In the genomic region with DNA sequence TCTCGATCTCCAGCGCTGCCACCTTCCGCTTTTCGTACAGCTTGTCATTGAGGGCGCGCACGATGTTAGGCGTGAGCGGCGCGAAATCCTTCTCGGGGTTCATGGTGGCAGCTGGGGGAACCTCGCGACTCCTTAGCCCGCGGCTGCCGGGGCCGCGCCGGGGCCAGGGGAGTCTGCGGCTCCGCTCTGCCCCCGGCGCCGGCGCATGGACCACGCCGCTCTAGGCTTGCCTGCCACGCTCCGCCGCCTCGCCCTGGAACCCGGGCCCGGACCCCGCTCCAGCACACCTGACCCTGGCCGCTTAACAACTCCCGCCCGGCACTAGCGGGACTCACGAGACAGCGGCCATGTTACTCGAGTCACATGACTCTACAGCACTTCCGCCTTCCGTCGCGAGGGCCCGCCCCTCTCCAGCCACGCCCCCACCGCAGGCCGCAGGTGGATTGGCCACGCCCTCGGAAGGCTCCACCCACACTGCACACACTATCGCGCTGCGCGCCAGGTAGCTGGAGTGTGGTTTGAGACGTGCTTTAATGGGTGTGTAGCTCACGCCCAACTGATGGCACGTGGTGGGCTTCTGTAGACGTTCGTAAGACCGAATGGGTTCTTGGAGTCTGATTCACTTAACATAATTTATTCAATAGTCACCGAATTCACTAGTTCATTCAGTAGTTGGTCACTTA, we compare ENCODE assay signal across 1 cellular context.
TF ChIP-seq lines count a peak whose summit lies in the region.

VAC14 (minus strand) TSS at position 361 of the 683 bp plus-strand sequence; CDS start at position 103, 258 bp downstream.

TF ChIP-seq in HepG2, 621 proteins besides CTCF, POLR2A, EP300 and RAD21 (continued from another document and continues in another):
- TF ChIP-seq ARID3A (IDR thresholded peaks at IDR 0.05; ENCODE audit: low read depth, low read length) (0 out of 2 replicates have a peak, but pooled peaks have one; percentile 15), THAP11 (CRISPR knock-in tag; IDR thresholded peaks at IDR 0.05) (peak; percentile 90), MED1 (CRISPR knock-in tag; IDR thresholded peaks at IDR 0.05) (peak; percentile 53; the same call in 1 of the 2 replicates), CEBPG (CRISPR knock-in tag; IDR thresholded peaks at IDR 0.05) (no peak), MAFK (conservative IDR thresholded peaks at IDR 0.05 in 1 of 2, IDR thresholded peaks at IDR 0.05 in 1 of 2; ENCODE audit: low read length in 2 of 2) (no peak), ZC3H4 (CRISPR knock-in tag; IDR thresholded peaks at IDR 0.05; ENCODE audit: borderline replicate concordance) (no peak), E2F5 (CRISPR knock-in tag; conservative IDR thresholded peaks at IDR 0.05) (peak; percentile 76), ZBTB1 (CRISPR knock-in tag; IDR thresholded peaks at IDR 0.05; ENCODE audit: borderline replicate concordance) (no peak), ZFP62 (CRISPR knock-in tag; IDR thresholded peaks at IDR 0.05) (no peak; the same call in 1 of the 2 replicates), SIN3B (IDR thresholded peaks at IDR 0.05; ENCODE audit: low read length) (peak; percentile 94), ZNF124 (CRISPR knock-in tag; IDR thresholded peaks at IDR 0.05) (no peak; the same call in 1 of the 2 replicates), MEIS2 (CRISPR knock-in tag; IDR thresholded peaks at IDR 0.05) (peak; percentile 28; the same call in 1 of the 2 replicates), SATB2 (CRISPR knock-in tag; IDR thresholded peaks at IDR 0.05) (no peak), BORCS8-MEF2B (CRISPR knock-in tag; IDR thresholded peaks at IDR 0.05) (peak; percentile 83), HNRNPLL (IDR thresholded peaks at IDR 0.05; ENCODE audit: low read depth, low read length, poor library complexity, severe bottlenecking) (peak; percentile 74), TEAD2 (CRISPR knock-in tag; IDR thresholded peaks at IDR 0.05) (no peak), SIN3A (IDR thresholded peaks at IDR 0.05; ENCODE audit: borderline replicate concordance, low read depth, low read length) (peak; percentile 99), ZFP90 (CRISPR knock-in tag; IDR thresholded peaks at IDR 0.05; ENCODE audit: borderline replicate concordance) (no peak), PRPF4 (IDR thresholded peaks at IDR 0.05; ENCODE audit: low read depth, low read length, poor library complexity, severe bottlenecking) (no peak), KDM4B (CRISPR knock-in tag; IDR thresholded peaks at IDR 0.05) (no peak; the same call in 1 of the 2 replicates), ASH2L (IDR thresholded peaks at IDR 0.05; ENCODE audit: insufficient read length, low read depth, low read length) (peak; percentile 89), ZBTB7A (CRISPR knock-in tag; IDR thresholded peaks at IDR 0.05) (no peak), ZNF724P (CRISPR knock-in tag; IDR thresholded peaks at IDR 0.05; ENCODE audit: borderline replicate concordance) (0 out of 2 replicates have a peak, but pooled peaks have one; percentile 68), ARHGAP35 (CRISPR knock-in tag; IDR thresholded peaks at IDR 0.05; ENCODE audit: borderline replicate concordance) (no peak), ZNF205 (CRISPR knock-in tag; IDR thresholded peaks at IDR 0.05) (peak; percentile 74; the same call in 1 of the 2 replicates), TCF12 (IDR thresholded peaks at IDR 0.05) (no peak), TCF12 (CRISPR knock-in tag; IDR thresholded peaks at IDR 0.05) (0 out of 2 replicates have a peak, but pooled peaks have one; percentile 66), REPIN1 (CRISPR knock-in tag; IDR thresholded peaks at IDR 0.05; ENCODE audit: borderline replicate concordance, low read depth) (peak; percentile 74; the same call in 1 of the 2 replicates), MIER3 (CRISPR knock-in tag; IDR thresholded peaks at IDR 0.05; ENCODE audit: borderline replicate concordance) (peak; percentile 57; the same call in 1 of the 2 replicates), ZMYM4 (CRISPR knock-in tag; IDR thresholded peaks at IDR 0.05) (peak; percentile 94), POLR2AphosphoS5 (IDR thresholded peaks at IDR 0.05; ENCODE audit: low read depth, low read length) (peak; percentile 79), TBP (CRISPR knock-in tag; IDR thresholded peaks at IDR 0.05) (no peak), ZSCAN30 (CRISPR knock-in tag; IDR thresholded peaks at IDR 0.05) (no peak), FOXK1 (CRISPR knock-in tag; IDR thresholded peaks at IDR 0.05; ENCODE audit: borderline replicate concordance, low read depth) (peak; percentile 93), ZMYM3 (CRISPR knock-in tag; IDR thresholded peaks at IDR 0.05) (0 out of 2 replicates have a peak, but pooled peaks have one; percentile 29), ZBTB25 (CRISPR knock-in tag; IDR thresholded peaks at IDR 0.05) (no peak), ZFP37 (CRISPR knock-in tag; IDR thresholded peaks at IDR 0.05; ENCODE audit: borderline replicate concordance) (0 out of 2 replicates have a peak, but pooled peaks have one; percentile 25), ZNF737 (CRISPR knock-in tag; IDR thresholded peaks at IDR 0.05; ENCODE audit: borderline replicate concordance) (no peak), HDAC2 (CRISPR knock-in tag; IDR thresholded peaks at IDR 0.05) (peak; percentile 97), AGO2 (optimal IDR thresholded peaks at IDR 0.05; ENCODE audit: low read depth, low read length) (peak; percentile 85), SP2 (CRISPR knock-in tag; IDR thresholded peaks at IDR 0.05) (peak; percentile 82), SNAI1 (CRISPR knock-in tag; IDR thresholded peaks at IDR 0.05; ENCODE audit: borderline replicate concordance) (peak; percentile 57; the same call in 1 of the 2 replicates), ZNF772 (CRISPR knock-in tag; IDR thresholded peaks at IDR 0.05) (no peak), TARDBP (CRISPR knock-in tag; IDR thresholded peaks at IDR 0.05) (peak; percentile 85), MZF1 (CRISPR knock-in tag; IDR thresholded peaks at IDR 0.05; ENCODE audit: borderline replicate concordance) (no peak)
- TF ChIP-seq, protein P1, sequence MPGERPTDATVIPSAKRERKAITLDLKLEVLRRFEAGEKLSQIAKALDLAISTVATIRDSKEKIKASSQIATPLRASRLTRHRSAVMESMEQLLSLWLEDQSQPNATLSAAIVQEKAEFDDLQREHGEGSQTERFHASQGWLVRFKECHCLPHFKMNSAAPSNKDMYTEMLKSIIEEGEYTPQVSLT (CRISPR knock-in tag; IDR thresholded peaks at IDR 0.05; ENCODE audit: borderline replicate concordance, low read depth), result no peak
- TF ChIP-seq, protein P2, sequence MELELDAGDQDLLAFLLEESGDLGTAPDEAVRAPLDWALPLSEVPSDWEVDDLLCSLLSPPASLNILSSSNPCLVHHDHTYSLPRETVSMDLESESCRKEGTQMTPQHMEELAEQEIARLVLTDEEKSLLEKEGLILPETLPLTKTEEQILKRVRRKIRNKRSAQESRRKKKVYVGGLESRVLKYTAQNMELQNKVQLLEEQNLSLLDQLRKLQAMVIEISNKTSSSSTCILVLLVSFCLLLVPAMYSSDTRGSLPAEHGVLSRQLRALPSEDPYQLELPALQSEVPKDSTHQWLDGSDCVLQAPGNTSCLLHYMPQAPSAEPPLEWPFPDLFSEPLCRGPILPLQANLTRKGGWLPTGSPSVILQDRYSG (CRISPR knock-in tag; IDR thresholded peaks at IDR 0.05), result 0 out of 2 replicates have a peak, but pooled peaks have one; percentile 21
- TF ChIP-seq, protein P3, sequence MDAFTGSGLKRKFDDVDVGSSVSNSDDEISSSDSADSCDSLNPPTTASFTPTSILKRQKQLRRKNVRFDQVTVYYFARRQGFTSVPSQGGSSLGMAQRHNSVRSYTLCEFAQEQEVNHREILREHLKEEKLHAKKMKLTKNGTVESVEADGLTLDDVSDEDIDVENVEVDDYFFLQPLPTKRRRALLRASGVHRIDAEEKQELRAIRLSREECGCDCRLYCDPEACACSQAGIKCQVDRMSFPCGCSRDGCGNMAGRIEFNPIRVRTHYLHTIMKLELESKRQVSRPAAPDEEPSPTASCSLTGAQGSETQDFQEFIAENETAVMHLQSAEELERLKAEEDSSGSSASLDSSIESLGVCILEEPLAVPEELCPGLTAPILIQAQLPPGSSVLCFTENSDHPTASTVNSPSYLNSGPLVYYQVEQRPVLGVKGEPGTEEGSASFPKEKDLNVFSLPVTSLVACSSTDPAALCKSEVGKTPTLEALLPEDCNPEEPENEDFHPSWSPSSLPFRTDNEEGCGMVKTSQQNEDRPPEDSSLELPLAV (CRISPR knock-in tag; conservative IDR thresholded peaks at IDR 0.05; ENCODE audit: low read depth), result no peak
- TF ChIP-seq, protein P4, sequence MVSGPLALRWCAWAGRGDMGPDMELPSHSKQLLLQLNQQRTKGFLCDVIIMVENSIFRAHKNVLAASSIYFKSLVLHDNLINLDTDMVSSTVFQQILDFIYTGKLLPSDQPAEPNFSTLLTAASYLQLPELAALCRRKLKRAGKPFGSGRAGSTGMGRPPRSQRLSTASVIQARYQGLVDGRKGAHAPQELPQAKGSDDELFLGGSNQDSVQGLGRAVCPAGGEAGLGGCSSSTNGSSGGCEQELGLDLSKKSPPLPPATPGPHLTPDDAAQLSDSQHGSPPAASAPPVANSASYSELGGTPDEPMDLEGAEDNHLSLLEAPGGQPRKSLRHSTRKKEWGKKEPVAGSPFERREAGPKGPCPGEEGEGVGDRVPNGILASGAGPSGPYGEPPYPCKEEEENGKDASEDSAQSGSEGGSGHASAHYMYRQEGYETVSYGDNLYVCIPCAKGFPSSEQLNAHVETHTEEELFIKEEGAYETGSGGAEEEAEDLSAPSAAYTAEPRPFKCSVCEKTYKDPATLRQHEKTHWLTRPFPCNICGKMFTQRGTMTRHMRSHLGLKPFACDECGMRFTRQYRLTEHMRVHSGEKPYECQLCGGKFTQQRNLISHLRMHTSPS (CRISPR knock-in tag; IDR thresholded peaks at IDR 0.05; ENCODE audit: low read depth), result peak; percentile 63; the same call in 1 of the 2 replicates
- TF ChIP-seq, protein P5, sequence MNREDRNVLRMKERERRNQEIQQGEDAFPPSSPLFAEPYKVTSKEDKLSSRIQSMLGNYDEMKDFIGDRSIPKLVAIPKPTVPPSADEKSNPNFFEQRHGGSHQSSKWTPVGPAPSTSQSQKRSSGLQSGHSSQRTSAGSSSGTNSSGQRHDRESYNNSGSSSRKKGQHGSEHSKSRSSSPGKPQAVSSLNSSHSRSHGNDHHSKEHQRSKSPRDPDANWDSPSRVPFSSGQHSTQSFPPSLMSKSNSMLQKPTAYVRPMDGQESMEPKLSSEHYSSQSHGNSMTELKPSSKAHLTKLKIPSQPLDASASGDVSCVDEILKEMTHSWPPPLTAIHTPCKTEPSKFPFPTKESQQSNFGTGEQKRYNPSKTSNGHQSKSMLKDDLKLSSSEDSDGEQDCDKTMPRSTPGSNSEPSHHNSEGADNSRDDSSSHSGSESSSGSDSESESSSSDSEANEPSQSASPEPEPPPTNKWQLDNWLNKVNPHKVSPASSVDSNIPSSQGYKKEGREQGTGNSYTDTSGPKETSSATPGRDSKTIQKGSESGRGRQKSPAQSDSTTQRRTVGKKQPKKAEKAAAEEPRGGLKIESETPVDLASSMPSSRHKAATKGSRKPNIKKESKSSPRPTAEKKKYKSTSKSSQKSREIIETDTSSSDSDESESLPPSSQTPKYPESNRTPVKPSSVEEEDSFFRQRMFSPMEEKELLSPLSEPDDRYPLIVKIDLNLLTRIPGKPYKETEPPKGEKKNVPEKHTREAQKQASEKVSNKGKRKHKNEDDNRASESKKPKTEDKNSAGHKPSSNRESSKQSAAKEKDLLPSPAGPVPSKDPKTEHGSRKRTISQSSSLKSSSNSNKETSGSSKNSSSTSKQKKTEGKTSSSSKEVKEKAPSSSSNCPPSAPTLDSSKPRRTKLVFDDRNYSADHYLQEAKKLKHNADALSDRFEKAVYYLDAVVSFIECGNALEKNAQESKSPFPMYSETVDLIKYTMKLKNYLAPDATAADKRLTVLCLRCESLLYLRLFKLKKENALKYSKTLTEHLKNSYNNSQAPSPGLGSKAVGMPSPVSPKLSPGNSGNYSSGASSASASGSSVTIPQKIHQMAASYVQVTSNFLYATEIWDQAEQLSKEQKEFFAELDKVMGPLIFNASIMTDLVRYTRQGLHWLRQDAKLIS (CRISPR knock-in tag; IDR thresholded peaks at IDR 0.05), result no peak; the same call in 1 of the 2 replicates
- TF ChIP-seq, protein P6, sequence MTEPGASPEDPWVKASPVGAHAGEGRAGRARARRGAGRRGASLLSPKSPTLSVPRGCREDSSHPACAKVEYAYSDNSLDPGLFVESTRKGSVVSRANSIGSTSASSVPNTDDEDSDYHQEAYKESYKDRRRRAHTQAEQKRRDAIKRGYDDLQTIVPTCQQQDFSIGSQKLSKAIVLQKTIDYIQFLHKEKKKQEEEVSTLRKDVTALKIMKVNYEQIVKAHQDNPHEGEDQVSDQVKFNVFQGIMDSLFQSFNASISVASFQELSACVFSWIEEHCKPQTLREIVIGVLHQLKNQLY (CRISPR knock-in tag; IDR thresholded peaks at IDR 0.05), result peak; percentile 53; the same call in 1 of the 2 replicates
